Comparison of ENCODE assay signal across 1 cellular context in genomic region chr9:124859803-124860581, GRCh38.
TF ChIP-seq lines count a peak whose summit lies in the region.

No MANE protein-coding gene starts in this region.

TF ChIP-seq in GM12878, 131 proteins besides CTCF, POLR2A, EP300 and RAD21 (continued from another document):
- TF ChIP-seq BHLHE40 (IDR thresholded peaks at IDR 0.05; ENCODE audit: borderline replicate concordance in 1 of 2, low read depth in 2 of 2, low read length in 1 of 2) (peak; percentile 42 to 49; a peak in 3 of 4 replicates), POLR2AphosphoS5 (IDR thresholded peaks at IDR 0.05; ENCODE audit: low read length) (peak; percentile 62), MXI1 (IDR thresholded peaks at IDR 0.05; ENCODE audit: low read depth, low read length) (peak; percentile 61; the same call in 1 of the 2 replicates)
